In genomic region chr3:66480666-66481065, GRCh38 we compare ENCODE assay signal across 7 cellular contexts.
A peak's percentile ranks its signal among the peaks of the same experiment; 100 is the strongest.
DNase-seq lines count a peak whose midpoint lies in the region; ATAC-seq and TF ChIP-seq lines count a peak whose summit lies in the region.

No MANE protein-coding gene starts in this region.

- H3K79me2 ChIP-seq in MM.1S (ENCODE audit: low read length) = peaks cover 98% of the 10 kb centered on the region

- peak overlapping the region; percentile 29 for H3K4me3 ChIP-seq in MM.1S (ENCODE audit: low read length)

- TF ChIP-seq CTCF in MM.1S (IDR thresholded peaks at IDR 0.05; ENCODE audit: low read length) (no peak), RWPE1 (conservative IDR thresholded peaks at IDR 0.05; ENCODE audit: low read depth) (no peak)

- H3K9me3 ChIP-seq in MM.1S (replicated peaks; ENCODE audit: insufficient read depth, low read length) = no peaks in the 10 kb centered on the region

- H3K27me3 Mint-ChIP-seq in central memory CD8-positive, alpha-beta T cell = no peaks in the 10 kb centered on the region
- H3K27me3 Mint-ChIP-seq in stimulated activated naive CD8-positive, alpha-beta T cell treated with anti-CD3 and anti-CD28 coated beads, Interleukin-15, Interleukin-2, amounts not matched to agents 100 ng/mL and 50 ng/mL, for 24 hours = peaks cover 3% of the 10 kb centered on the region

- H3K27ac ChIP-seq in MM.1S (ENCODE audit: low read length) = peak overlapping the region; percentile 36; the same call in 1 of the 2 replicates
- H3K27ac ChIP-seq in RWPE1 = no peak overlapping the region

- CTCF ChIA-PET in RWPE1 (lab: Yijun Ruan, JAX) = no interaction called here

- H3K9ac ChIP-seq in MM.1S (ENCODE audit: low read length) = no peak overlapping the region

- H3K36me3 ChIP-seq in MM.1S (replicated peaks; ENCODE audit: insufficient read depth, low read length) = no peaks in the 10 kb centered on the region

- 0 out of 2 replicates have a peak, but pooled peaks cover 2% of the 10 kb centered on the region for H4K20me1 ChIP-seq in MM.1S (ENCODE audit: insufficient read depth, low read length)

- peaks cover 66% of the 10 kb centered on the region for H3K4me1 Mint-ChIP-seq in central memory CD8-positive, alpha-beta T cell
- H3K4me1 Mint-ChIP-seq in stimulated activated naive CD8-positive, alpha-beta T cell treated with anti-CD3 and anti-CD28 coated beads, Interleukin-15, Interleukin-2, amounts not matched to agents 100 ng/mL and 50 ng/mL, for 24 hours (ENCODE audit: low read depth) = peaks cover 80% of the 10 kb centered on the region

- DNase-seq in MM.1S (peak; percentile 76), NCI-H446 treated with DMSO at 0.1 percent for 48 hours (lab: John Stamatoyannopoulos, UW) (no peak), RWPE1 (ENCODE audit: low spot score) (no peak)
- DNase-seq in central memory CD8-positive, alpha-beta T cell (ENCODE audit: low spot score in 2 of 2) = peak in 1 of 2 donors; percentile 34

- peaks cover 6% of the 10 kb centered on the region for H3K36me3 Mint-ChIP-seq in central memory CD8-positive, alpha-beta T cell (ENCODE audit: insufficient read depth)
- H3K36me3 Mint-ChIP-seq in stimulated activated naive CD8-positive, alpha-beta T cell treated with anti-CD3 and anti-CD28 coated beads, Interleukin-15, Interleukin-2, amounts not matched to agents 100 ng/mL and 50 ng/mL, for 24 hours (ENCODE audit: low read depth) = peaks cover 20% of the 10 kb centered on the region

- POLR2A ChIA-PET in RWPE1 (lab: Yijun Ruan, JAX; ENCODE audit: low non-redundant PET) = no interaction called here

- H2AFZ ChIP-seq in MM.1S (ENCODE audit: low read length) = no peak overlapping the region

- no peaks in the 10 kb centered on the region for H3K9me2 ChIP-seq in MM.1S (replicated peaks; ENCODE audit: insufficient read depth, low read length)

- peaks cover 58% of the 10 kb centered on the region for H3K4me1 ChIP-seq in MM.1S (ENCODE audit: low read length)

- H3K27ac Mint-ChIP-seq in central memory CD8-positive, alpha-beta T cell (ENCODE audit: low read depth) = peak overlapping the region; percentile 74
- peak overlapping the region; percentile 88 for H3K27ac Mint-ChIP-seq in stimulated activated naive CD8-positive, alpha-beta T cell treated with anti-CD3 and anti-CD28 coated beads, Interleukin-15, Interleukin-2, amounts not matched to agents 100 ng/mL and 50 ng/mL, for 24 hours

- no peaks in the 10 kb centered on the region for H3K9me3 Mint-ChIP-seq in central memory CD8-positive, alpha-beta T cell
- peaks cover 7% of the 10 kb centered on the region for H3K9me3 Mint-ChIP-seq in stimulated activated naive CD8-positive, alpha-beta T cell treated with anti-CD3 and anti-CD28 coated beads, Interleukin-15, Interleukin-2, amounts not matched to agents 100 ng/mL and 50 ng/mL, for 24 hours

- ATAC-seq in GM19351 (IDR thresholded peaks at IDR 0.05; ENCODE audit: unreplicated experiment) (peak; percentile 51), HG03280 (IDR thresholded peaks at IDR 0.05; ENCODE audit: unreplicated experiment) (no peak)
- ATAC-seq in central memory CD8-positive, alpha-beta T cell (replicated peaks; ENCODE audit: extremely low read depth, poor library complexity, severe bottlenecking) = peak; percentile 86

- H3F3A ChIP-seq in MM.1S (ENCODE audit: insufficient read depth, low read length) = peaks cover 36% of the 10 kb centered on the region

- H3K27me3 ChIP-seq in MM.1S (replicated peaks; ENCODE audit: insufficient read depth, low read length) = no peaks in the 10 kb centered on the region

- H3K4me2 ChIP-seq in MM.1S (ENCODE audit: low read depth, low read length) = peak overlapping the region; percentile 58

- peak overlapping the region; percentile 71 for H3K4me3 Mint-ChIP-seq in central memory CD8-positive, alpha-beta T cell
- peak overlapping the region; percentile 68 for H3K4me3 Mint-ChIP-seq in stimulated activated naive CD8-positive, alpha-beta T cell treated with anti-CD3 and anti-CD28 coated beads, Interleukin-15, Interleukin-2, amounts not matched to agents 100 ng/mL and 50 ng/mL, for 24 hours
